In genomic region chr17:45719335-45720071, GRCh38 we compare ENCODE assay signal across 8 cellular contexts.
DNase-seq lines count a peak whose midpoint lies in the region; ATAC-seq and TF ChIP-seq lines count a peak whose summit lies in the region.
"Had no signal": no experiment of that assay in that cellular context is flagged by ENCODE, and none has a peak within 500 bp of the region (broad histone marks: within the 10 kb centered on the region; RNA-seq: fewer than 3 reads in every experiment).

No MANE protein-coding gene starts in this region.

- no peak for ATAC-seq in GM18502 (IDR thresholded peaks at IDR 0.05; ENCODE audit: poor library complexity, unreplicated experiment)
- no peak for ATAC-seq in naive thymus-derived CD8-positive, alpha-beta T cell

- H3K9me3 Mint-ChIP-seq in osteocyte (ENCODE audit: unreplicated experiment) = no peaks in the 10 kb centered on the region
- H3K9me3 Mint-ChIP-seq in naive thymus-derived CD8-positive, alpha-beta T cell = peaks cover 0 to 9% (median 6%) of the 10 kb centered on the region in 9 donors

- H3K4me1 Mint-ChIP-seq in osteocyte (ENCODE audit: unreplicated experiment) = no peaks in the 10 kb centered on the region
- H3K4me1 Mint-ChIP-seq in naive thymus-derived CD8-positive, alpha-beta T cell = no peaks in the 10 kb centered on the region
- H3K4me1 Mint-ChIP-seq: naive B cell had no signal

- TF ChIP-seq CTCF in GM12865 (IDR thresholded peaks at IDR 0.05; ENCODE audit: insufficient read depth, low read depth, low read length, missing control alignments) (peak; percentile 18), osteocyte (IDR thresholded peaks at IDR 0.05) (peak; percentile 33)

- DNase-seq in GM12865 (ENCODE audit: low read depth) (peak; percentile 3), NCI-H1694 treated with DMSO at 0.1 percent for 48 hours (lab: John Stamatoyannopoulos, UW) (peak; percentile 86), dedifferentiated amniotic fluid mesenchymal stem cell (ENCODE audit: extremely low spot score) (peak; percentile 34), osteocyte (ENCODE audit: extremely low spot score, unreplicated experiment) (no peak)
- no peak for DNase-seq in naive thymus-derived CD8-positive, alpha-beta T cell
- DNase-seq in activated naive CD4-positive, alpha-beta T cell treated with anti-CD3 and anti-CD28 coated beads, Interleukin-2, amount 50 U/mL, for 16 hours = no peak
- DNase-seq: naive B cell had no signal

- no peak overlapping the region for H3K4me3 ChIP-seq in GM12865 (ENCODE audit: low read depth, low read length)

- H3K27ac Mint-ChIP-seq in osteocyte (ENCODE audit: unreplicated experiment) = no peak overlapping the region
- no peak overlapping the region for H3K27ac Mint-ChIP-seq in naive thymus-derived CD8-positive, alpha-beta T cell

- H3K36me3 Mint-ChIP-seq in osteocyte (ENCODE audit: unreplicated experiment) = no peaks in the 10 kb centered on the region
- H3K36me3 Mint-ChIP-seq in naive thymus-derived CD8-positive, alpha-beta T cell = peaks cover 0 to 5% (median 3%) of the 10 kb centered on the region in 3 donors

- no peak overlapping the region for H3K4me3 Mint-ChIP-seq in osteocyte (ENCODE audit: unreplicated experiment)
- H3K4me3 Mint-ChIP-seq in naive thymus-derived CD8-positive, alpha-beta T cell = no peak overlapping the region

- peaks cover 44% of the 10 kb centered on the region for H3K27me3 Mint-ChIP-seq in osteocyte (ENCODE audit: unreplicated experiment)
- H3K27me3 Mint-ChIP-seq in naive thymus-derived CD8-positive, alpha-beta T cell = peaks cover 26 to 43% (median 37%) of the 10 kb centered on the region in 5 donors

- POLR2A ChIA-PET in naive thymus-derived CD8-positive, alpha-beta T cell (lab: Charles Lee) = no interaction called here

Comparison
In these comparisons a context has a peak if more than half of its experiments do, and no peak if none do; other contexts are left out.
1. DNase-seq: peak in GM12865 (single experiment), NCI-H1694 treated with DMSO at 0.1 percent for 48 hours (single experiment) and dedifferentiated amniotic fluid mesenchymal stem cell (single experiment); none in osteocyte (single experiment), naive thymus-derived CD8-positive, alpha-beta T cell (0 of 10) and activated naive CD4-positive, alpha-beta T cell treated with anti-CD3 and anti-CD28 coated beads, Interleukin-2, amount 50 U/mL, for 16 hours (single experiment).